ENCODE assay signal across 12 cellular contexts in the genomic region with DNA sequence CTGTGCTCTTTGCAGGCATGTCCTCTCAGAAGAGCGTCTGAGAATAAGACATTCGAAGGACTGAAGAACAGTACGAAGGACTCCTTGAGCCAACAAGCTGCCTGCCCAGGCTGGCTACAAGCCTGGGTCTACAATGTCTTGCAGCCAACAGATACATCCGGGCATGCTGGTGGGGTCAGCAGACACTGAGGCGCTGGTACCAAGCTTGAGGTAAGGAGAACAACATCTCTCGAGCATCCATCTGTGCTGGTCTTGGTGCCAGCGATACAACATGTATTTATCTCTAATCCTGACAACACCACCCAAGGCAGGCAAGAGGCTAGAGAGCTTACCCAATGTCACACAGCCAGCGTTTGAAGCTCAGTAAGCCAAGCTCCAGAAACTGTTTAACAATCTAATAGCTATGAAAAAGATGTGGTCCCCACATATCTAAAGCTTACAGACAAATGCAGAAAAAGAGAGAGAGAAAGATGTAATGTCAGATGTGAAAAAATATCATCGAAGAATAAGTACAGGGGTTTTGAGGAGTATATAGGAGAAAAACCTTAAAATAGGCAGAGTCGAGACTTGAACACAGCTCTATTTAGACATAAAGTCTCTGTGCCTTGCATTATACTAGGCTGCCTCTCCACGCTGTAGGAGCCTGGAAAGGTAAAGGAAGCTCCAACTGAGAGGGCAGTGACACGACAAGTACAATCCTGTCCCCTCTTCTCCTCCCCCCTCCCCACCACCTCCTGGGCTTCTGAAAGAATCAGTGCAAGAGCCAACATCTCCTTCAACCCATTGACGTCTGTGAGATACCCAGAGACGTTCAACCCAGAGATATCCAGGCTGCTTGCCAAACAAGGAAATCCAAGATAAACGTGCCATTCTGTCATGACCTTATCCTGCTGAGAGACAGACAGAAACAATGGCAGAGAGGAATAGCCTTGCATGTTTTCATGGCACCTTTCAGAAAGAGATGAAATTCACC. TPM values are rescaled to one million over a fixed set of nuclear protein-coding genes. Genes with fewer than 3 reads are reported as not detected.
DNase-seq lines count a peak whose midpoint lies in the region; ATAC-seq and TF ChIP-seq lines count a peak whose summit lies in the region.
"Had no signal": no experiment of that assay in that cellular context is flagged by ENCODE, and none has a peak within 500 bp of the region (broad histone marks: within the 10 kb centered on the region; RNA-seq: fewer than 3 reads in every experiment).

No MANE protein-coding gene starts in this region.

- H3K27ac ChIP-seq in brain microvascular endothelial cell (peak overlapping the region; percentile 96), left ventricle myocardium inferior (replicated peaks) (peak overlapping the region; percentile 71)
- no peak overlapping the region for H3K27ac ChIP-seq in CD4-positive, alpha-beta T cell (ENCODE audit: low read depth, low read length)

- H3K36me3 Mint-ChIP-seq in CD4-positive, alpha-beta T cell (ENCODE audit: low read depth), result no peaks in the 10 kb centered on the region

- no peaks in the 10 kb centered on the region for H3K4me1 Mint-ChIP-seq in CD4-positive, alpha-beta T cell (ENCODE audit: low read depth)

- DNase-seq in NCI-H146 (lab: John Stamatoyannopoulos, UW) (peak; percentile 51), brain microvascular endothelial cell (peak; percentile 78), left ventricle myocardium inferior (peak; percentile 29), sciatic nerve (ENCODE audit: low spot score) (no peak), NOMO-1 (lab: John Stamatoyannopoulos, UW; ENCODE audit: unreplicated experiment in 2 of 2) (no peak), DMS79 (lab: John Stamatoyannopoulos, UW) (no peak)
- no peak for DNase-seq in CD4-positive, alpha-beta T cell
- DNase-seq: activated CD4-positive, alpha-beta T cell treated with anti-CD3 and anti-CD28 coated beads, Interleukin-2, amount 50 U/mL, for 1 hour; activated naive CD4-positive, alpha-beta T cell treated with anti-CD3 and anti-CD28 coated beads for 36 hours; kidney glomerular epithelial cell had no signal

- CTCF ChIA-PET in CD4-positive, alpha-beta T cell (lab: Charles Lee), result no interaction called here

- H3K9me3 Mint-ChIP-seq in CD4-positive, alpha-beta T cell, result no peaks in the 10 kb centered on the region
- H3K9me3 Mint-ChIP-seq: activated naive CD4-positive, alpha-beta T cell treated with anti-CD3 and anti-CD28 coated beads for 36 hours had no signal

- intact Hi-C loops in left ventricle myocardium inferior (cut with micrococcal nuclease), result loop anchor here (10.0 kb wide), 1 partner anchor 64 kb away; no protein-coding TSS in a partner anchor
- intact Hi-C loops in sciatic nerve (cut with DNase I), result no loop called here
- intact Hi-C loops in CD4-positive, alpha-beta T cell (cut with DNase I, micrococcal nuclease), result no loop called here

- TF ChIP-seq CTCF in brain microvascular endothelial cell (IDR thresholded peaks at IDR 0.05; ENCODE audit: low read depth, low read length, missing control alignments) (no peak), left ventricle myocardium inferior (IDR thresholded peaks at IDR 0.05; ENCODE audit: borderline replicate concordance) (no peak)
- no peak for TF ChIP-seq CTCF in CD4-positive, alpha-beta T cell (IDR thresholded peaks at IDR 0.05)

- in situ Hi-C loops in brain microvascular endothelial cell (cut with HindIII; ENCODE audit: low pct_ligation_motif_present, low sequenced_read_pairs), result no loop called here

- peaks cover 8% of the 10 kb centered on the region for H3K27me3 Mint-ChIP-seq in CD4-positive, alpha-beta T cell

- no peak overlapping the region for H3K4me3 Mint-ChIP-seq in CD4-positive, alpha-beta T cell
- H3K4me3 Mint-ChIP-seq: activated naive CD4-positive, alpha-beta T cell treated with anti-CD3 and anti-CD28 coated beads for 36 hours had no signal

- H3K27ac Mint-ChIP-seq in CD4-positive, alpha-beta T cell, result no peak overlapping the region
- H3K27ac Mint-ChIP-seq: activated naive CD4-positive, alpha-beta T cell treated with anti-CD3 and anti-CD28 coated beads for 36 hours had no signal

- no peaks in the 10 kb centered on the region for H3K9me3 ChIP-seq in left ventricle myocardium inferior (replicated peaks)
- no peaks in the 10 kb centered on the region for H3K9me3 ChIP-seq in CD4-positive, alpha-beta T cell (ENCODE audit: control insufficient read depth, low read length)

- H3K4me3 ChIP-seq in brain microvascular endothelial cell (ENCODE audit: low read depth, low read length) (no peak overlapping the region), left ventricle myocardium inferior (no peak overlapping the region)
- H3K4me3 ChIP-seq: GM12878 had no signal

- H3K27me3 ChIP-seq in brain microvascular endothelial cell (replicated peaks), result no peaks in the 10 kb centered on the region
- no peaks in the 10 kb centered on the region for H3K27me3 ChIP-seq in left ventricle myocardium inferior (ENCODE audit: low read depth)
- no peaks in the 10 kb centered on the region for H3K27me3 ChIP-seq in CD4-positive, alpha-beta T cell (ENCODE audit: control insufficient read depth, insufficient read depth, low read length)

- POLR2A ChIA-PET in CD4-positive, alpha-beta T cell (lab: Charles Lee), result no interaction called here

- H3K4me1 ChIP-seq in left ventricle myocardium inferior, result peaks cover 89% of the 10 kb centered on the region

- no peaks in the 10 kb centered on the region for H3K36me3 ChIP-seq in brain microvascular endothelial cell (replicated peaks)
- no peaks in the 10 kb centered on the region for H3K36me3 ChIP-seq in left ventricle myocardium inferior

- ATAC-seq in sciatic nerve (peak; percentile 56), HG03457 (IDR thresholded peaks at IDR 0.05; ENCODE audit: unreplicated experiment) (no peak)
- no peak for ATAC-seq in CD4-positive, alpha-beta T cell (ENCODE audit: poor library complexity)
- ATAC-seq: GM12878 had no signal

RNA-seq across cellular contexts. Expression of a gene that starts 39.4 kb away (rescaled TPM):
- 39.1 TPM for total RNA-seq in left ventricle myocardium inferior
- total RNA-seq in sciatic nerve, result 143 TPM
- total RNA-seq in CD4-positive, alpha-beta T cell, result under 1 TPM; 0.22 to 0.30 TPM

Comparison
In these comparisons a context has a peak if more than half of its experiments do, and no peak if none do; other contexts are left out.
1. DNase-seq: peak in NCI-H146 (single experiment), brain microvascular endothelial cell (single experiment) and left ventricle myocardium inferior (single experiment); none in sciatic nerve (single experiment), CD4-positive, alpha-beta T cell (0 of 10), NOMO-1 (0 of 2) and DMS79 (single experiment).
2. RNA of a gene that starts 39.4 kb away (total RNA-seq): 143 TPM in sciatic nerve (single experiment) and 39.1 TPM in left ventricle myocardium inferior (single experiment); 0.22 to 0.30 TPM in CD4-positive, alpha-beta T cell; every median in the first group is over 10 times any median in the second.